ENCODE assay signal across 32 cellular contexts in genomic region chr6:116166369-116166768, GRCh38. TPM values are rescaled to one million over a fixed set of nuclear protein-coding genes. Genes with fewer than 3 reads are reported as not detected.
"Had no signal": no experiment of that assay in that cellular context is flagged by ENCODE, and none has a peak within 500 bp of the region (broad histone marks: within the 10 kb centered on the region; RNA-seq: fewer than 3 reads in every experiment).

No MANE protein-coding gene starts in this region.

- H3K27me3 Mint-ChIP-seq: naive thymus-derived CD8-positive, alpha-beta T cell; progenitor cell of endocrine pancreas; stimulated activated naive B cell treated with anti-CD40 and anti-IgM and Interleukin-4, amounts not matched to agents 10 μg/mL and 1 μg/mL and 100 μg/mL, for 72 hours had no signal

- H3K27me3 ChIP-seq: stomach, testis, thyroid gland, transverse colon, upper lobe of left lung, vagina had no signal

- H3K4me3 Mint-ChIP-seq: naive thymus-derived CD8-positive, alpha-beta T cell; nephron; neural crest cell had no signal

- H3K27ac Mint-ChIP-seq: naive thymus-derived CD8-positive, alpha-beta T cell; nephron; progenitor cell of endocrine pancreas; stimulated activated naive B cell treated with anti-CD40 and anti-IgM and Interleukin-4, amounts not matched to agents 10 μg/mL and 1 μg/mL and 100 μg/mL, for 72 hours had no signal

- DNase-seq: kidney glomerular epithelial cell; left cardiac atrium; lower lobe of right lung; mammary epithelial cell; mesenchymal stem cell; naive thymus-derived CD8-positive, alpha-beta T cell; nucleus accumbens; right cardiac atrium; stimulated activated CD4-positive, alpha-beta T cell treated with anti-CD3 and anti-CD28 coated beads, Interleukin-12 subunit alpha, Interleukin-12 subunit beta, amount 100 ng/mL, for 4 hours; stimulated activated CD4-positive, alpha-beta T cell treated with anti-CD3 and anti-CD28 coated beads, Interleukin-15, amount 100 ng/mL, for 24 hours; stimulated activated CD4-positive, alpha-beta T cell treated with anti-CD3 and anti-CD28 coated beads, Interleukin-2, amount 100 ng/mL, for 24 hours; stimulated activated CD4-positive, alpha-beta T cell treated with anti-CD3 and anti-CD28 coated beads, Interleukin-4, amount 100 ng/mL, for 1 hour; stimulated activated naive CD8-positive, alpha-beta T cell treated with anti-CD3 and anti-CD28 coated beads, Interleukin-15, Interleukin-2, amounts not matched to agents 100 U/mL and 50 U/mL, for 24 hours; stomach; testis; thyroid gland; transverse colon; upper lobe of left lung had no signal

- H3K36me3 ChIP-seq: lower lobe of right lung, stomach, thyroid gland, transverse colon, upper lobe of left lung had no signal

- ATAC-seq: left lobe of liver; lower lobe of right lung; naive thymus-derived CD8-positive, alpha-beta T cell; sciatic nerve; stimulated activated naive CD8-positive, alpha-beta T cell treated with anti-CD3 and anti-CD28 coated beads, Interleukin-15, Interleukin-2, amounts not matched to agents 100 U/mL and 50 U/mL, for 24 hours had no signal

- FAIRE-seq: keratinocyte had no signal

- H3K27ac ChIP-seq: lower lobe of right lung, skin epidermis, stomach, thyroid gland, transverse colon, upper lobe of left lung, vagina had no signal

- H3K9me3 ChIP-seq: lower lobe of right lung, stomach, testis, thyroid gland, transverse colon, upper lobe of left lung, vagina had no signal

- H3K4me3 ChIP-seq: lower lobe of right lung, skin epidermis, stomach, testis, thyroid gland, transverse colon, upper lobe of left lung, vagina had no signal

- H3K4me1 Mint-ChIP-seq: nephron, neural crest cell had no signal

- H3K4me1 ChIP-seq: lower lobe of right lung, thyroid gland, transverse colon, upper lobe of left lung, vagina had no signal

RNA-seq across cellular contexts. Expression of gene COL10A1, which starts 40.4 kb away (rescaled TPM):
- total RNA-seq: left cardiac atrium; left lobe of liver; liver; mammary epithelial cell; naive thymus-derived CD8-positive, alpha-beta T cell; neural crest cell; osteocyte; progenitor cell of endocrine pancreas; pulmonary artery endothelial cell; renal cortical epithelial cell; right cardiac atrium; transverse colon; vagina had no signal
- polyA plus RNA-seq: keratinocyte, mammary epithelial cell, stomach, urinary bladder had no signal
